Comparison of ENCODE assay signal across 14 cellular contexts in the genomic region with DNA sequence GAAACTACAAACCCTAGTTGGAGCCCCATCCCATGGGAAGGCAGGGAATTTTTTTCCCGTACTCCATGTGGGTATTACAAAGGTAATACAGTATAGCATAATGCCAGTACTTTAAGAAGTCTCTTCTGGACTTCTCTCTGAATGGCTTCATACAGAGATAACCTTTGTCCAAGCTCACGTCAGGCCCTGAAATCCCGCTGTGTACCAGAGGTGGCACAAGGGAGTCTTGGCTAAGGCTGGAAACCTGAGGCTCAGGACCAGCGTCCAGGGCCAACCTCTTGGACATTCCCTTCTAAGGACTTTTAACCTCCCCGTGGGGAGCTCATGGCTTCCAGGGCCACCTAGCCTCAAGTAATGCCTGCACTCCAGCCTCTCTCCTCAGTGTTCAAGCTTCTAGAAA.
A peak's percentile ranks its signal among the peaks of the same experiment; 100 is the strongest.
DNase-seq lines count a peak whose midpoint lies in the region; ATAC-seq and TF ChIP-seq lines count a peak whose summit lies in the region.
"Had no signal": no experiment of that assay in that cellular context is flagged by ENCODE, and none has a peak within 500 bp of the region (broad histone marks: within the 10 kb centered on the region; RNA-seq: fewer than 3 reads in every experiment).

No MANE protein-coding gene starts in this region.

- H3K36me3 Mint-ChIP-seq in Caco-2 (ENCODE audit: insufficient read depth, unreplicated experiment) (no peaks in the 10 kb centered on the region), HFFc6 (ENCODE audit: low read depth) (no peaks in the 10 kb centered on the region)
- H3K36me3 Mint-ChIP-seq: CD4-positive, CD25-positive, alpha-beta regulatory T cell; mesothelial cell of epicardium had no signal

- TF ChIP-seq CTCF in Caco-2 (IDR thresholded peaks at IDR 0.05; ENCODE audit: insufficient read depth in 1 of 2, low read depth in 1 of 2, low read length in 1 of 2, severe bottlenecking in 1 of 2, unreplicated experiment in 1 of 2) (peak; percentile 36 to 37), HFFc6 (IDR thresholded peaks at IDR 0.05) (peak; percentile 45), WERI-Rb-1 (IDR thresholded peaks at IDR 0.05; ENCODE audit: low read depth, low read length) (peak; percentile 59), kidney epithelial cell (IDR thresholded peaks at IDR 0.05; ENCODE audit: insufficient read depth, low read length, poor library complexity, severe bottlenecking) (peak; percentile 21)

- ATAC-seq in HG02970 (IDR thresholded peaks at IDR 0.05; ENCODE audit: low FRiP score, unreplicated experiment) = no peak
- ATAC-seq: gastrocnemius medialis had no signal

- intact Hi-C loops in Caco-2 (cut with micrococcal nuclease; ENCODE audit: unreplicated experiment) = no loop called here

- H3K27ac ChIP-seq in WERI-Rb-1 = no peak overlapping the region
- H3K27ac ChIP-seq: gastrocnemius medialis, sigmoid colon had no signal

- H3K4me3 ChIP-seq in Caco-2 (ENCODE audit: low read depth, low read length) (no peak overlapping the region), WERI-Rb-1 (ENCODE audit: low read depth, low read length) (no peak overlapping the region), kidney epithelial cell (ENCODE audit: low read depth, low read length) (no peak overlapping the region)
- H3K4me3 ChIP-seq: gastrocnemius medialis, sigmoid colon had no signal

- H3K9me3 ChIP-seq in Caco-2 (no peaks in the 10 kb centered on the region), WERI-Rb-1 (ENCODE audit: severe bottlenecking) (no peaks in the 10 kb centered on the region)
- H3K9me3 ChIP-seq: gastrocnemius medialis, sigmoid colon had no signal

- POLR2A ChIA-PET in Caco-2 (lab: Charles Lee) = no interaction called here

- no TSS peak for BruUV-seq in Caco-2 (replicated peaks; lab: Mats Ljungman, UMichigan)

- DNase-seq in Caco-2 (peak; percentile 46 to 61), HFFc6 (no peak), WERI-Rb-1 (peak; percentile 59), kidney epithelial cell (ENCODE audit: low read depth) (no peak), DMS79 treated with DMSO at 0.1 percent for 48 hours (lab: John Stamatoyannopoulos, UW) (no peak), NOMO-1 treated with dmso at 0.1 percent for 144 hours (lab: John Stamatoyannopoulos, UW; ENCODE audit: unreplicated experiment) (no peak)
- DNase-seq in activated T-cell treated with anti-CD3 and anti-CD28 coated beads, Interleukin-2, amount 50 U/mL, for 1 hour = no peak
- DNase-seq: activated B cell treated with CpG ODN at 0.5 μM for 24 hours; CD4-positive, CD25-positive, alpha-beta regulatory T cell; gastrocnemius medialis; NCI-H1436 treated with DMSO at 0.1 percent for 48 hours; sigmoid colon had no signal

- H3K4me3 Mint-ChIP-seq in Caco-2 (ENCODE audit: unreplicated experiment) = no peak overlapping the region
- no peak overlapping the region for H3K4me3 Mint-ChIP-seq in HFFc6
- H3K4me3 Mint-ChIP-seq: activated B cell treated with CpG ODN at 0.5 μM for 24 hours; CD4-positive, CD25-positive, alpha-beta regulatory T cell; mesothelial cell of epicardium had no signal

- H3K27me3 Mint-ChIP-seq in Caco-2 (ENCODE audit: insufficient read depth, unreplicated experiment) (peaks cover 3% of the 10 kb centered on the region), HFFc6 (ENCODE audit: insufficient read depth) (peaks cover 10% of the 10 kb centered on the region)
- H3K27me3 Mint-ChIP-seq: activated B cell treated with CpG ODN at 0.5 μM for 24 hours; CD4-positive, CD25-positive, alpha-beta regulatory T cell had no signal

- H3K4me1 ChIP-seq in Caco-2 = no peaks in the 10 kb centered on the region
- H3K4me1 ChIP-seq: gastrocnemius medialis, sigmoid colon had no signal

- CTCF ChIA-PET in Caco-2 (lab: Charles Lee) = no interaction called here

- H3K9me3 Mint-ChIP-seq in Caco-2 (ENCODE audit: unreplicated experiment) (no peaks in the 10 kb centered on the region), HFFc6 (no peaks in the 10 kb centered on the region)
- H3K9me3 Mint-ChIP-seq: activated B cell treated with CpG ODN at 0.5 μM for 24 hours, mesothelial cell of epicardium had no signal

- H3K27ac Mint-ChIP-seq in Caco-2 (ENCODE audit: unreplicated experiment) (no peak overlapping the region), HFFc6 (no peak overlapping the region)
- H3K27ac Mint-ChIP-seq: activated B cell treated with CpG ODN at 0.5 μM for 24 hours; CD4-positive, CD25-positive, alpha-beta regulatory T cell; mesothelial cell of epicardium had no signal

- H3K27me3 ChIP-seq in Caco-2 (replicated peaks; ENCODE audit: control insufficient read depth, insufficient read depth, low read length) (no peaks in the 10 kb centered on the region), WERI-Rb-1 (ENCODE audit: insufficient read depth, low read depth, severe bottlenecking) (no peaks in the 10 kb centered on the region), kidney epithelial cell (ENCODE audit: control insufficient read depth, insufficient read depth, low read length) (no peaks in the 10 kb centered on the region)
- H3K27me3 ChIP-seq: sigmoid colon had no signal

- H3K36me3 ChIP-seq in Caco-2 (ENCODE audit: control insufficient read depth, insufficient read depth, low read length) = no peaks in the 10 kb centered on the region
- H3K36me3 ChIP-seq in WERI-Rb-1 = no peaks in the 10 kb centered on the region
- no peaks in the 10 kb centered on the region for H3K36me3 ChIP-seq in kidney epithelial cell (ENCODE audit: control insufficient read depth, insufficient read depth, low read length)
- H3K36me3 ChIP-seq: gastrocnemius medialis, sigmoid colon had no signal

- H3K4me1 Mint-ChIP-seq in Caco-2 (ENCODE audit: low read depth, unreplicated experiment) (no peaks in the 10 kb centered on the region), HFFc6 (ENCODE audit: low read depth) (no peaks in the 10 kb centered on the region)
- H3K4me1 Mint-ChIP-seq: activated B cell treated with CpG ODN at 0.5 μM for 24 hours; CD4-positive, CD25-positive, alpha-beta regulatory T cell had no signal

Comparison
In these comparisons a context has a peak if more than half of its experiments do, and no peak if none do; other contexts are left out.
1. DNase-seq: peak in Caco-2 (2 of 2) and WERI-Rb-1 (single experiment); none in HFFc6 (single experiment), kidney epithelial cell (single experiment), activated T-cell treated with anti-CD3 and anti-CD28 coated beads, Interleukin-2, amount 50 U/mL, for 1 hour (single experiment), DMS79 treated with DMSO at 0.1 percent for 48 hours (single experiment) and NOMO-1 treated with dmso at 0.1 percent for 144 hours (single experiment).
2. Peak in every context shown above with its lines, with median percentiles within 50 percentile points of each other: CTCF ChIP-seq.